In the genomic region with DNA sequence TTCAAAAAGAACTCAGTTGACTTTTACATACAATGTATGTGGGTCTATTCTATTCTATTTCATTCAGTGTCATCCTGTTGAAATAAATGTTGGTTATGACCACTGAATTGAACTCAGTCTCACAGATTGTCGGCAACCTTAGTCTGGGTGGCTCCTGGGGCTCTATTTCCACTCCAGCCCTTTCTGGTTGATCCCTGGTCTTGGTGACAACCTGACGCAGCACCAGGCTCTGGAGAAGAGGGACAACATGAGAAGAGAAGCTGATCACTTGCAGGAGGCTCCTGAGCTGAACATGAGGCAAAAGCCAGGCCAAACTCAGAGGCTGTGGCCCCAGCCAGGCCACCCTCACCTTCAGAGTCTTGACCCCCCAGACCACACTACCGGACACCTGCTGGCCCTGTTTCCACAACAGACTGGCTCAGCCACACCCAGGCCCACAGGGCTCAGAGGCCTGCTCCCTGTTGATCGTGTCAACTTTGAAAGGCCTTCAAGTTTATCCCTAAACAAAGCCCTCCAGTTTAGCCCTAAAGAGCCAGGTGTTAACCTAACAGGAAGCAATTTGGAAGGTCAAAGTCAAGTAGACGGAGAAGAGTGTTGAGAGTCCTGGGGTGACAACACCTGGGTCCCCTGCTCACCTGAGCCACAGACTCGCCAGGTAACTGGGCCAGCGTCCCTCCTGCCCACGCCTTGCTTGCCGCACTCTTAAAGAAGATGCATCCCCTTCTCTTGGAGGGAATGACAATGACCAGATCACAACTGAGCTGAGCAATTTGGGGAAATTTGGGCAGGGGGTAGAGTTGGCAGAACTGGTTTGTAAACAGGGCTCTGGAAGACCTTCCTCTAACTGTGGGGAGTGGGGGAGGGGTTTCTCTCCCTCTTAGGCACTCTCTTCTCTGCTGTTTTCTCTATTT, we compare ENCODE assay signal across 1 cellular context.
TF ChIP-seq lines count a peak whose summit lies in the region.

No MANE protein-coding gene starts in this region.

TF ChIP-seq in K562, 482 proteins besides CTCF, POLR2A, EP300 and RAD21 (continues in another document):
- TF ChIP-seq SREBF2 (CRISPR knock-in tag; IDR thresholded peaks at IDR 0.05) (no peak), NONO (IDR thresholded peaks at IDR 0.05; ENCODE audit: low read depth in 2 of 2, low read length in 1 of 2) (no peak), MEF2D (tag; conservative IDR thresholded peaks at IDR 0.05; ENCODE audit: low read depth) (no peak), SUPT5H (IDR thresholded peaks at IDR 0.05) (0 out of 2 replicates have a peak, but pooled peaks have one; percentile 21), KDM4B (IDR thresholded peaks at IDR 0.05; ENCODE audit: borderline replicate concordance in 2 of 2, low read depth in 1 of 2) (peak in 1 of 2 experiments; percentile 26; a peak in 1 of 4 replicates), TBP (optimal IDR thresholded peaks at IDR 0.05; ENCODE audit: low read depth, low read length) (no peak), YBX1 (IDR thresholded peaks at IDR 0.05) (no peak), ZNF282 (CRISPR knock-in tag; IDR thresholded peaks at IDR 0.05) (no peak), MIER1 (IDR thresholded peaks at IDR 0.05; ENCODE audit: low read depth) (no peak), KLF1 (tag; IDR thresholded peaks at IDR 0.05) (0 out of 2 replicates have a peak, but pooled peaks have one; percentile 14), ZFX (CRISPR knock-in tag; IDR thresholded peaks at IDR 0.05) (peak; percentile 23; the same call in 1 of the 2 replicates), ZNF239 (CRISPR knock-in tag; IDR thresholded peaks at IDR 0.05) (no peak), NFYB (IDR thresholded peaks at IDR 0.05; ENCODE audit: extremely low read depth, insufficient read length) (no peak), SIX5 (IDR thresholded peaks at IDR 0.05; ENCODE audit: borderline replicate concordance in 1 of 2, insufficient read depth in 1 of 2, low read depth in 1 of 2, low read length in 2 of 2) (0 out of 4 replicates have a peak, but pooled peaks of 1 of the 2 experiments have one; percentile 4), ZNF507 (tag; conservative IDR thresholded peaks at IDR 0.05) (no peak), MED1 (CRISPR knock-in tag; IDR thresholded peaks at IDR 0.05; ENCODE audit: borderline replicate concordance) (no peak), ZNF274 (IDR thresholded peaks at IDR 0.05; ENCODE audit: borderline replicate concordance, low read depth, low read length) (no peak), ERF (CRISPR knock-in tag; IDR thresholded peaks at IDR 0.05) (no peak), POLR2G (IDR thresholded peaks at IDR 0.05; ENCODE audit: low read depth, low read length) (peak; percentile 61), BRCA1 (IDR thresholded peaks at IDR 0.05) (no peak), BRCA1 (CRISPR knock-in tag; IDR thresholded peaks at IDR 0.05) (0 out of 2 replicates have a peak, but pooled peaks have one; percentile 90), CHD4 (IDR thresholded peaks at IDR 0.05; ENCODE audit: insufficient read depth, insufficient replicate concordance, low read depth, low read length, poor library complexity, severe bottlenecking) (no peak), ZNF197 (CRISPR knock-in tag; IDR thresholded peaks at IDR 0.05; ENCODE audit: low read depth) (no peak), CHD2 (IDR thresholded peaks at IDR 0.05; ENCODE audit: low read depth, low read length) (peak; percentile 13; the same call in 1 of the 2 replicates), FOXK1 (CRISPR knock-in tag; IDR thresholded peaks at IDR 0.05; ENCODE audit: borderline replicate concordance) (peak; percentile 24; the same call in 1 of the 2 replicates), OTX1 (CRISPR knock-in tag; IDR thresholded peaks at IDR 0.05) (no peak), TAF7 (tag; IDR thresholded peaks at IDR 0.05) (peak; percentile 9; the same call in 1 of the 2 replicates), POLR2AphosphoS2 (IDR thresholded peaks at IDR 0.05; ENCODE audit: low read length) (peak; percentile 64; the same call in 1 of the 2 replicates)
- TF ChIP-seq, protein P1, sequence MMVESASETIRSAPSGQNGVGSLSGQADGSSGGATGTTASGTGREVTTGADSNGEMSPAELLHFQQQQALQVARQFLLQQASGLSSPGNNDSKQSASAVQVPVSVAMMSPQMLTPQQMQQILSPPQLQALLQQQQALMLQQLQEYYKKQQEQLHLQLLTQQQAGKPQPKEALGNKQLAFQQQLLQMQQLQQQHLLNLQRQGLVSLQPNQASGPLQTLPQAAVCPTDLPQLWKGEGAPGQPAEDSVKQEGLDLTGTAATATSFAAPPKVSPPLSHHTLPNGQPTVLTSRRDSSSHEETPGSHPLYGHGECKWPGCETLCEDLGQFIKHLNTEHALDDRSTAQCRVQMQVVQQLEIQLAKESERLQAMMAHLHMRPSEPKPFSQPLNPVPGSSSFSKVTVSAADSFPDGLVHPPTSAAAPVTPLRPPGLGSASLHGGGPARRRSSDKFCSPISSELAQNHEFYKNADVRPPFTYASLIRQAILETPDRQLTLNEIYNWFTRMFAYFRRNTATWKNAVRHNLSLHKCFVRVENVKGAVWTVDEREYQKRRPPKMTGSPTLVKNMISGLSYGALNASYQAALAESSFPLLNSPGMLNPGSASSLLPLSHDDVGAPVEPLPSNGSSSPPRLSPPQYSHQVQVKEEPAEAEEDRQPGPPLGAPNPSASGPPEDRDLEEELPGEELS (CRISPR knock-in tag; IDR thresholded peaks at IDR 0.05; ENCODE audit: borderline replicate concordance), result no peak
- TF ChIP-seq, protein P2, sequence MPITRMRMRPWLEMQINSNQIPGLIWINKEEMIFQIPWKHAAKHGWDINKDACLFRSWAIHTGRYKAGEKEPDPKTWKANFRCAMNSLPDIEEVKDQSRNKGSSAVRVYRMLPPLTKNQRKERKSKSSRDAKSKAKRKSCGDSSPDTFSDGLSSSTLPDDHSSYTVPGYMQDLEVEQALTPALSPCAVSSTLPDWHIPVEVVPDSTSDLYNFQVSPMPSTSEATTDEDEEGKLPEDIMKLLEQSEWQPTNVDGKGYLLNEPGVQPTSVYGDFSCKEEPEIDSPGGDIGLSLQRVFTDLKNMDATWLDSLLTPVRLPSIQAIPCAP (CRISPR knock-in tag; IDR thresholded peaks at IDR 0.05; ENCODE audit: borderline replicate concordance), result no peak
- TF ChIP-seq, protein P3, sequence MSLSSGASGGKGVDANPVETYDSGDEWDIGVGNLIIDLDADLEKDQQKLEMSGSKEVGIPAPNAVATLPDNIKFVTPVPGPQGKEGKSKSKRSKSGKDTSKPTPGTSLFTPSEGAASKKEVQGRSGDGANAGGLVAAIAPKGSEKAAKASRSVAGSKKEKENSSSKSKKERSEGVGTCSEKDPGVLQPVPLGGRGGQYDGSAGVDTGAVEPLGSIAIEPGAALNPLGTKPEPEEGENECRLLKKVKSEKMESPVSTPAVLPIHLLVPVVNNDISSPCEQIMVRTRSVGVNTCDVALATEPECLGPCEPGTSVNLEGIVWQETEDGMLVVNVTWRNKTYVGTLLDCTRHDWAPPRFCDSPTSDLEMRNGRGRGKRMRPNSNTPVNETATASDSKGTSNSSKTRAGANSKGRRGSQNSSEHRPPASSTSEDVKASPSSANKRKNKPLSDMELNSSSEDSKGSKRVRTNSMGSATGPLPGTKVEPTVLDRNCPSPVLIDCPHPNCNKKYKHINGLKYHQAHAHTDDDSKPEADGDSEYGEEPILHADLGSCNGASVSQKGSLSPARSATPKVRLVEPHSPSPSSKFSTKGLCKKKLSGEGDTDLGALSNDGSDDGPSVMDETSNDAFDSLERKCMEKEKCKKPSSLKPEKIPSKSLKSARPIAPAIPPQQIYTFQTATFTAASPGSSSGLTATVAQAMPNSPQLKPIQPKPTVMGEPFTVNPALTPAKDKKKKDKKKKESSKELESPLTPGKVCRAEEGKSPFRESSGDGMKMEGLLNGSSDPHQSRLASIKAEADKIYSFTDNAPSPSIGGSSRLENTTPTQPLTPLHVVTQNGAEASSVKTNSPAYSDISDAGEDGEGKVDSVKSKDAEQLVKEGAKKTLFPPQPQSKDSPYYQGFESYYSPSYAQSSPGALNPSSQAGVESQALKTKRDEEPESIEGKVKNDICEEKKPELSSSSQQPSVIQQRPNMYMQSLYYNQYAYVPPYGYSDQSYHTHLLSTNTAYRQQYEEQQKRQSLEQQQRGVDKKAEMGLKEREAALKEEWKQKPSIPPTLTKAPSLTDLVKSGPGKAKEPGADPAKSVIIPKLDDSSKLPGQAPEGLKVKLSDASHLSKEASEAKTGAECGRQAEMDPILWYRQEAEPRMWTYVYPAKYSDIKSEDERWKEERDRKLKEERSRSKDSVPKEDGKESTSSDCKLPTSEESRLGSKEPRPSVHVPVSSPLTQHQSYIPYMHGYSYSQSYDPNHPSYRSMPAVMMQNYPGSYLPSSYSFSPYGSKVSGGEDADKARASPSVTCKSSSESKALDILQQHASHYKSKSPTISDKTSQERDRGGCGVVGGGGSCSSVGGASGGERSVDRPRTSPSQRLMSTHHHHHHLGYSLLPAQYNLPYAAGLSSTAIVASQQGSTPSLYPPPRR (CRISPR knock-in tag; IDR thresholded peaks at IDR 0.05; ENCODE audit: borderline replicate concordance), result peak; percentile 55; the same call in 1 of the 2 replicates
- TF ChIP-seq, protein P4, sequence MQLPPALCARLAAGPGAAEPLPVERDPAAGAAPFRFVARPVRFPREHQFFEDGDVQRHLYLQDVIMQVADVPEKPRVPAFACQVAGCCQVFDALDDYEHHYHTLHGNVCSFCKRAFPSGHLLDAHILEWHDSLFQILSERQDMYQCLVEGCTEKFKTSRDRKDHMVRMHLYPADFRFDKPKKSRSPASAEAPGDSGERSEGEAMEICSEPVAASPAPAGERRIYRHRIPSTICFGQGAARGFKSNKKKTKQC (CRISPR knock-in tag; IDR thresholded peaks at IDR 0.05), result 0 out of 2 replicates have a peak, but pooled peaks have one; percentile 59
- TF ChIP-seq, protein P5, sequence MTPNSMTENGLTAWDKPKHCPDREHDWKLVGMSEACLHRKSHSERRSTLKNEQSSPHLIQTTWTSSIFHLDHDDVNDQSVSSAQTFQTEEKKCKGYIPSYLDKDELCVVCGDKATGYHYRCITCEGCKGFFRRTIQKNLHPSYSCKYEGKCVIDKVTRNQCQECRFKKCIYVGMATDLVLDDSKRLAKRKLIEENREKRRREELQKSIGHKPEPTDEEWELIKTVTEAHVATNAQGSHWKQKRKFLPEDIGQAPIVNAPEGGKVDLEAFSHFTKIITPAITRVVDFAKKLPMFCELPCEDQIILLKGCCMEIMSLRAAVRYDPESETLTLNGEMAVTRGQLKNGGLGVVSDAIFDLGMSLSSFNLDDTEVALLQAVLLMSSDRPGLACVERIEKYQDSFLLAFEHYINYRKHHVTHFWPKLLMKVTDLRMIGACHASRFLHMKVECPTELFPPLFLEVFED (CRISPR knock-in tag; conservative IDR thresholded peaks at IDR 0.05), result peak; percentile 69; the same call in 1 of the 2 replicates
- TF ChIP-seq, protein P6, sequence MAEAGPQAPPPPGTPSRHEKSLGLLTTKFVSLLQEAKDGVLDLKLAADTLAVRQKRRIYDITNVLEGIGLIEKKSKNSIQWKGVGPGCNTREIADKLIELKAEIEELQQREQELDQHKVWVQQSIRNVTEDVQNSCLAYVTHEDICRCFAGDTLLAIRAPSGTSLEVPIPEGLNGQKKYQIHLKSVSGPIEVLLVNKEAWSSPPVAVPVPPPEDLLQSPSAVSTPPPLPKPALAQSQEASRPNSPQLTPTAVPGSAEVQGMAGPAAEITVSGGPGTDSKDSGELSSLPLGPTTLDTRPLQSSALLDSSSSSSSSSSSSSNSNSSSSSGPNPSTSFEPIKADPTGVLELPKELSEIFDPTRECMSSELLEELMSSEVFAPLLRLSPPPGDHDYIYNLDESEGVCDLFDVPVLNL (CRISPR knock-in tag; IDR thresholded peaks at IDR 0.05; ENCODE audit: low read depth), result peak; percentile 46; the same call in 1 of the 2 replicates
- TF ChIP-seq, protein P7, sequence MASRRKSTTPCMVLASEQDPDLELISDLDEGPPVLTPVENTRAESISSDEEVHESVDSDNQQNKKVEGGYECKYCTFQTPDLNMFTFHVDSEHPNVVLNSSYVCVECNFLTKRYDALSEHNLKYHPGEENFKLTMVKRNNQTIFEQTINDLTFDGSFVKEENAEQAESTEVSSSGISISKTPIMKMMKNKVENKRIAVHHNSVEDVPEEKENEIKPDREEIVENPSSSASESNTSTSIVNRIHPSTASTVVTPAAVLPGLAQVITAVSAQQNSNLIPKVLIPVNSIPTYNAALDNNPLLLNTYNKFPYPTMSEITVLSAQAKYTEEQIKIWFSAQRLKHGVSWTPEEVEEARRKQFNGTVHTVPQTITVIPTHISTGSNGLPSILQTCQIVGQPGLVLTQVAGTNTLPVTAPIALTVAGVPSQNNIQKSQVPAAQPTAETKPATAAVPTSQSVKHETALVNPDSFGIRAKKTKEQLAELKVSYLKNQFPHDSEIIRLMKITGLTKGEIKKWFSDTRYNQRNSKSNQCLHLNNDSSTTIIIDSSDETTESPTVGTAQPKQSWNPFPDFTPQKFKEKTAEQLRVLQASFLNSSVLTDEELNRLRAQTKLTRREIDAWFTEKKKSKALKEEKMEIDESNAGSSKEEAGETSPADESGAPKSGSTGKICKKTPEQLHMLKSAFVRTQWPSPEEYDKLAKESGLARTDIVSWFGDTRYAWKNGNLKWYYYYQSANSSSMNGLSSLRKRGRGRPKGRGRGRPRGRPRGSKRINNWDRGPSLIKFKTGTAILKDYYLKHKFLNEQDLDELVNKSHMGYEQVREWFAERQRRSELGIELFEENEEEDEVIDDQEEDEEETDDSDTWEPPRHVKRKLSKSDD (conservative IDR thresholded peaks at IDR 0.05; ENCODE audit: low read length), result no peak
- TF ChIP-seq, protein P8, sequence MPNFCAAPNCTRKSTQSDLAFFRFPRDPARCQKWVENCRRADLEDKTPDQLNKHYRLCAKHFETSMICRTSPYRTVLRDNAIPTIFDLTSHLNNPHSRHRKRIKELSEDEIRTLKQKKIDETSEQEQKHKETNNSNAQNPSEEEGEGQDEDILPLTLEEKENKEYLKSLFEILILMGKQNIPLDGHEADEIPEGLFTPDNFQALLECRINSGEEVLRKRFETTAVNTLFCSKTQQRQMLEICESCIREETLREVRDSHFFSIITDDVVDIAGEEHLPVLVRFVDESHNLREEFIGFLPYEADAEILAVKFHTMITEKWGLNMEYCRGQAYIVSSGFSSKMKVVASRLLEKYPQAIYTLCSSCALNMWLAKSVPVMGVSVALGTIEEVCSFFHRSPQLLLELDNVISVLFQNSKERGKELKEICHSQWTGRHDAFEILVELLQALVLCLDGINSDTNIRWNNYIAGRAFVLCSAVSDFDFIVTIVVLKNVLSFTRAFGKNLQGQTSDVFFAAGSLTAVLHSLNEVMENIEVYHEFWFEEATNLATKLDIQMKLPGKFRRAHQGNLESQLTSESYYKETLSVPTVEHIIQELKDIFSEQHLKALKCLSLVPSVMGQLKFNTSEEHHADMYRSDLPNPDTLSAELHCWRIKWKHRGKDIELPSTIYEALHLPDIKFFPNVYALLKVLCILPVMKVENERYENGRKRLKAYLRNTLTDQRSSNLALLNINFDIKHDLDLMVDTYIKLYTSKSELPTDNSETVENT (CRISPR knock-in tag; IDR thresholded peaks at IDR 0.05), result peak; percentile 3; the same call in 1 of the 2 replicates
- TF ChIP-seq, protein P9, sequence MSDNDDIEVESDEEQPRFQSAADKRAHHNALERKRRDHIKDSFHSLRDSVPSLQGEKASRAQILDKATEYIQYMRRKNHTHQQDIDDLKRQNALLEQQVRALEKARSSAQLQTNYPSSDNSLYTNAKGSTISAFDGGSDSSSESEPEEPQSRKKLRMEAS (CRISPR knock-in tag; IDR thresholded peaks at IDR 0.05), result peak; percentile 64
